ENCODE assay signal across 8 cellular contexts in the genomic region with DNA sequence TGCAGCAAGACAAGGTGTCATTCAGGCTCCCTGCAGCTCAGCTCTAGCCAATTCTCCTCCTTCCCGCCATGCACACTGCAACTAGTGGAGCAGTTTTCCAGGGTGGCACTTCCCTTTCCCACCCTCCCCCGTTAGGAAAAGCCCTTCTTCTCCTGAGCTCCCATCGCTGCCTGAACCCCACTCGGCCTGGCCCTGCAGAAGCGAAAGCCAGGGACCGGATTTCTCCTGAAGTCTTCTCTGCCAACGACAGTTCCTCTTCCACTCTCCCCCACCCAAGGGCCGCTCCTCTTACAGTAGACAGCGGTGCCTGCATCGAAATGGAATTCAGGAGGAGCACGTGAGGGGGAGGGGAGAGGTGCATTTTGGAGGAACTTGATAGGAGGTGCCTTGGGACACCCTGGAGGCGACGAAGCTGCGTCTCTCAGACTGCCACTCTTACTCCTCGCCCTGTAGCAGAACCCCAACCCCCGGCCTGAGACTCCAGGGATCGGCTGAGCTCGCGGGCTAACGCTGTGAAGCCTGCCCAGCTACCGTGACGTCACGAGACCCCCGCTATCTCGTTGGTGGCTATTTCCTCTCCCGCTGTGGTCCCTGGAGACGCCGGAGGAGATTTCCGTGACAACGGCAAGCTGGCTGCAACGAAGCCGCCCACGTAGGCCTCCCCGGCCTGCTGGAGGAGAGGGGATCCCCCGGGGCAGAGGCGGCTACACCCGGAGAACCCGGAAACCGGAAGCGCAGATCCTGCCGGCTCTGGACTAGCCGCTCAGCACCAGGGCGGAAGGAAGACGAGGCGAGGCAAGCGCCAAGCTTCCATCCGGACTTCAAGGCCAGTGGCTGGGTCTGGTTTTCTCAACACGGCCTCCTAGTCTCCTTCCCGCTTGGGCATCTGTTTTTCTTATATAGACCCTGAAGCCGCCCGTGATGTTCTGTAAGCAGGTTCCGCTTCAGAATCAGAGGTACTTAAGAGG.
DNase-seq lines count a peak whose midpoint lies in the region; ATAC-seq and TF ChIP-seq lines count a peak whose summit lies in the region.

No MANE protein-coding gene starts in this region.

- peaks cover 16 to 39% of the 10 kb centered on the region in 2 experiments for H3K79me1 ChIP-seq in IMR-90 (ENCODE audit: low read depth in 1 of 2, low read length in 2 of 2)

- H4K8ac ChIP-seq in IMR-90 (ENCODE audit: low read depth in 2 of 2, low read length in 2 of 2) = peak overlapping the region; percentile 76 to 97

- H3K9ac ChIP-seq in IMR-90 (ENCODE audit: low read depth, low read length) = peak overlapping the region; percentile 70

- TF ChIP-seq RAD21 in IMR-90 (IDR thresholded peaks at IDR 0.05; ENCODE audit: low read length) = peak; percentile 2; the same call in 1 of the 2 replicates

- BruUV-seq in IMR-90 (replicated peaks; lab: Mats Ljungman, UMichigan) (no TSS peak), OCI-LY7 (replicated peaks; lab: Mats Ljungman, UMichigan) (no TSS peak)

- H4K20me1 ChIP-seq in IMR-90 (ENCODE audit: insufficient read depth, low read length) = no peaks in the 10 kb centered on the region
- H4K20me1 ChIP-seq in OCI-LY7 (ENCODE audit: insufficient read depth, low read length) = no peaks in the 10 kb centered on the region

- peak overlapping the region; percentile 81 for H2BK5ac ChIP-seq in IMR-90 (ENCODE audit: low read depth, low read length, poor library complexity, severe bottlenecking)

- TF ChIP-seq POLR2A in IMR-90 (IDR thresholded peaks at IDR 0.05; ENCODE audit: low read depth, low read length) = peak; percentile 85

- H2BK120ac ChIP-seq in IMR-90 (ENCODE audit: low read depth, low read length) = peak overlapping the region; percentile 95

- in situ Hi-C loops in IMR-90 (cut with MboI; ENCODE audit: low sequenced_read_pairs) = loop anchor here (25.0 kb wide), 1 partner anchor 896 kb away; no protein-coding TSS in a partner anchor

- H3K4me2 ChIP-seq in IMR-90 (ENCODE audit: low read depth, low read length) (peak overlapping the region; percentile 86), OCI-LY7 (ENCODE audit: low read length) (peak overlapping the region; percentile 94)

- H3K27ac ChIP-seq in IMR-90 (ENCODE audit: insufficient read depth, low read length) (peak overlapping the region; percentile 83), OCI-LY7 (ENCODE audit: low read depth, low read length, poor library complexity, severe bottlenecking) (peak overlapping the region; percentile 72), epithelial cell of prostate (peak overlapping the region; percentile 94)

- H2AFZ ChIP-seq in IMR-90 (replicated peaks; ENCODE audit: low read length, poor library complexity) = peak overlapping the region; percentile 99
- peak overlapping the region; percentile 73 for H2AFZ ChIP-seq in OCI-LY7 (ENCODE audit: low read length)

- H3K9me2 ChIP-seq in OCI-LY7 (ENCODE audit: insufficient read depth, low read length) = no peaks in the 10 kb centered on the region

- peak overlapping the region; percentile 97 for H3K56ac ChIP-seq in IMR-90 (ENCODE audit: extremely low read depth, insufficient read depth, low read length)

- H3K14ac ChIP-seq in IMR-90 (replicated peaks; ENCODE audit: low read depth, low read length) = peak overlapping the region; percentile 95

- H3K18ac ChIP-seq in IMR-90 (ENCODE audit: low read depth, low read length) = peak overlapping the region; percentile 86

- CTCF ChIA-PET in IMR-90 (lab: Yijun Ruan, JAX) = interaction anchor here (0.5 to 1.9 kb wide), 3 partner anchors 123 to 482 kb away, joined by 3 to 5 read pairs (median 3); no protein-coding TSS in a partner anchor
- CTCF ChIA-PET in OCI-LY7 (lab: Charles Lee; ENCODE audit: unreplicated experiment) = interaction anchor here (0.7 to 1.1 kb wide), 3 partner anchors 17 to 152 kb away, joined by 3 read pairs; no protein-coding TSS in a partner anchor

- peaks cover 11% of the 10 kb centered on the region for H3K4me1 ChIP-seq in IMR-90 (ENCODE audit: control insufficient read depth, insufficient read depth, low read length)
- peaks cover 35% of the 10 kb centered on the region for H3K4me1 ChIP-seq in OCI-LY7 (ENCODE audit: insufficient read depth, low read length, poor library complexity, severe bottlenecking)

- ATAC-seq in GM21529 (IDR thresholded peaks at IDR 0.05; ENCODE audit: unreplicated experiment) (peak; percentile 93), IMR-90 (ENCODE audit: low read depth) (peak; percentile 91)

- dilution Hi-C loops in IMR-90 (cut with HindIII; ENCODE audit: low sequenced_read_pairs, unreplicated experiment) = no loop called here

- H2BK15ac ChIP-seq in IMR-90 (ENCODE audit: low read depth, low read length) = peak overlapping the region; percentile 93

- H2AK9ac ChIP-seq in IMR-90 (replicated peaks; ENCODE audit: low read depth, low read length, poor library complexity) = peak overlapping the region; percentile 83

- peaks cover 10% of the 10 kb centered on the region for H3K9me1 ChIP-seq in IMR-90 (ENCODE audit: insufficient read depth, low read length)

- H3K9me3 ChIP-seq in IMR-90 (ENCODE audit: control insufficient read depth, insufficient read depth, low read length) (no peaks in the 10 kb centered on the region), OCI-LY7 (ENCODE audit: low read length) (no peaks in the 10 kb centered on the region)

- peak; percentile 91 for DNase-seq in DMS114 treated with DMSO at 0.1 percent for 48 hours (lab: John Stamatoyannopoulos, UW; ENCODE audit: unreplicated experiment)
- DNase-seq in IMR-90 = peak; percentile 98
- peak; percentile 94 for DNase-seq in OCI-LY7 (ENCODE audit: low spot score)
- DNase-seq in activated T-cell treated with anti-CD3 and anti-CD28 coated beads for 48 hours (ENCODE audit: low read depth) = peak; percentile 98
- no peak for DNase-seq in epithelial cell of prostate (ENCODE audit: low read depth, low spot score)
- DNase-seq in mucosa of gallbladder (ENCODE audit: low spot score) = peak; percentile 93
- DNase-seq in stimulated activated CD8-positive, alpha-beta memory T cell treated with anti-CD3 and anti-CD28 coated beads, Interleukin-4, amount 100 ng/mL, for 24 hours (ENCODE audit: low read depth) = peak; percentile 97

- H3K4me3 ChIP-seq in IMR-90 (ENCODE audit: insufficient read depth, low read depth, low read length) = peak overlapping the region; percentile 50
- H3K4me3 ChIP-seq in OCI-LY7 (ENCODE audit: low read depth, low read length, poor library complexity, severe bottlenecking) = peak overlapping the region; percentile 86

- H4K5ac ChIP-seq in IMR-90 (ENCODE audit: low read depth, low read length) = peak overlapping the region; percentile 68

- TF ChIP-seq CTCF in IMR-90 (conservative IDR thresholded peaks at IDR 0.05; ENCODE audit: low read depth, low read length) (no peak), OCI-LY7 (conservative IDR thresholded peaks at IDR 0.05; ENCODE audit: low read length) (no peak)

- H2BK20ac ChIP-seq in IMR-90 (ENCODE audit: low read depth, low read length) = peak overlapping the region; percentile 90

- H3K23ac ChIP-seq in IMR-90 (ENCODE audit: low read depth, low read length) = peak overlapping the region; percentile 96

- H2AK5ac ChIP-seq in IMR-90 (ENCODE audit: low read depth, low read length) = peak overlapping the region; percentile 71

- H3K36me3 ChIP-seq in IMR-90 (ENCODE audit: control insufficient read depth, insufficient read depth, low read length) (no peaks in the 10 kb centered on the region), OCI-LY7 (ENCODE audit: insufficient read depth, low read length) (peaks cover 13% of the 10 kb centered on the region)

- intact Hi-C loops in IMR-90 (cut with micrococcal nuclease) = loop anchor here (1.0 to 5.0 kb wide), 3 partner anchors 31 to 110 kb away; a partner anchor contains a TSS
- intact Hi-C loops in OCI-LY7 (cut with micrococcal nuclease; ENCODE audit: unreplicated experiment) = loop anchor here (1.0 to 5.0 kb wide), 3 partner anchors 110 to 399 kb away; a partner anchor contains a TSS

- H3K27me3 ChIP-seq in IMR-90 (ENCODE audit: control insufficient read depth, insufficient read depth, low read length) = no peaks in the 10 kb centered on the region

- 7% methylated on average over 15 of the region's 52 CpGs; no CpG with 5 or more reads in 1 of the 2 experiments for WGBS in IMR-90 (ENCODE audit: extremely low coverage in 2 of 2, insufficient read length in 1 of 2), 2 experiments

- H3K79me2 ChIP-seq in OCI-LY7 (ENCODE audit: insufficient read depth, low read depth, low read length) = peaks cover 26% of the 10 kb centered on the region

- H4K91ac ChIP-seq in IMR-90 (ENCODE audit: insufficient read depth, low read depth, low read length) = peak overlapping the region; percentile 93

- peak overlapping the region; percentile 97 for H3K4ac ChIP-seq in IMR-90 (ENCODE audit: low read depth, low read length)

- POLR2A ChIA-PET in IMR-90 (lab: Charles Lee; ENCODE audit: unreplicated experiment) (interaction anchor here (0.7 to 1.3 kb wide), 3 partner anchors 74 to 112 kb away, joined by 3 to 4 read pairs (median 4); no protein-coding TSS in a partner anchor), OCI-LY7 (lab: Charles Lee) (interaction anchor here (0.5 to 1.4 kb wide), 12 partner anchors 10 to 693 kb away, joined by 3 to 13 read pairs (median 4); a partner anchor contains a TSS)

TF ChIP-seq in IMR-90, 13 proteins besides CTCF, POLR2A, EP300 and RAD21 (continues in another document):
- TF ChIP-seq, protein P1, sequence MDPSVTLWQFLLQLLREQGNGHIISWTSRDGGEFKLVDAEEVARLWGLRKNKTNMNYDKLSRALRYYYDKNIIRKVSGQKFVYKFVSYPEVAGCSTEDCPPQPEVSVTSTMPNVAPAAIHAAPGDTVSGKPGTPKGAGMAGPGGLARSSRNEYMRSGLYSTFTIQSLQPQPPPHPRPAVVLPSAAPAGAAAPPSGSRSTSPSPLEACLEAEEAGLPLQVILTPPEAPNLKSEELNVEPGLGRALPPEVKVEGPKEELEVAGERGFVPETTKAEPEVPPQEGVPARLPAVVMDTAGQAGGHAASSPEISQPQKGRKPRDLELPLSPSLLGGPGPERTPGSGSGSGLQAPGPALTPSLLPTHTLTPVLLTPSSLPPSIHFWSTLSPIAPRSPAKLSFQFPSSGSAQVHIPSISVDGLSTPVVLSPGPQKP (IDR thresholded peaks at IDR 0.05; ENCODE audit: borderline replicate concordance, low read depth, low read length) = no peak
- TF ChIP-seq MAZ (IDR thresholded peaks at IDR 0.05; ENCODE audit: borderline replicate concordance, low read depth, low read length) (0 out of 2 replicates have a peak, but pooled peaks have one; percentile 14), CEBPB (IDR thresholded peaks at IDR 0.05; ENCODE audit: low read depth, low read length) (no peak), BHLHE40 (IDR thresholded peaks at IDR 0.05; ENCODE audit: low read depth, low read length) (peak; percentile 78), SMC3 (IDR thresholded peaks at IDR 0.05; ENCODE audit: low read depth, low read length) (no peak), RCOR1 (IDR thresholded peaks at IDR 0.05; ENCODE audit: insufficient replicate concordance, low read length) (no peak), FOS (IDR thresholded peaks at IDR 0.05; ENCODE audit: low read depth, low read length) (no peak)
